Comparison of ENCODE assay signal across 34 cellular contexts in the genomic region with DNA sequence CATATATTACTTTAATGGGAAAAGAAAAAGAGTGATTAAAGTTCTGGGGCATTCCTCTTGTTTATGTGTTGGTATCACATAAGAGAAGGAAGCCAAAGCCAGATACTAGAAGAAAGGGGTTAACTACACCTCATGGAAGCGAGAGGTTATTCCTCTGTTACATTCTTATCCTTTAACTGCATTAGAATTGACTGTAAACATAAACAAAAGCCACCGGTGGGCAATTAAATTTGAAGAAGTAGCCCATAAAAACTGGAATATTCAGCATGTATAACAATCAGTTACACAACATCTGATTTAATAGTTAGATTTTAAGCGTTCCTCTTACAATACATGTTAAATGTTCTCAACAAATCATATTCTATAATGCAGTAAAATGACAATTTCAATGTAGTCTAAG.
"Had no signal": no experiment of that assay in that cellular context is flagged by ENCODE, and none has a peak within 500 bp of the region (broad histone marks: within the 10 kb centered on the region; RNA-seq: fewer than 3 reads in every experiment).

No MANE protein-coding gene starts in this region.

- H3K36me3 Mint-ChIP-seq: activated naive CD4-positive, alpha-beta T cell treated with anti-CD3 and anti-CD28 coated beads, Interleukin-2, amount 10 ng/mL, durations not matched to agents 7 days and 5 days; activated naive CD8-positive, alpha-beta T cell treated with anti-CD3 and anti-CD28 coated beads, Interleukin-2, amount 10 ng/mL, durations not matched to agents 7 days and 5 days; brain; WTC11 had no signal

- H3K27me3 Mint-ChIP-seq: activated CD4-positive, alpha-beta memory T cell treated with anti-CD3 and anti-CD28 coated beads for 36 hours; activated CD4-positive, alpha-beta T cell treated with anti-CD3 and anti-CD28 coated beads, Interleukin-2, amount 10 ng/mL, durations not matched to agents 24 days and 14 days; activated CD8-positive, alpha-beta T cell treated with anti-CD3 and anti-CD28 coated beads for 36 hours; activated naive CD4-positive, alpha-beta T cell treated with anti-CD3 and anti-CD28 coated beads, Interleukin-2, amount 10 ng/mL, durations not matched to agents 7 days and 5 days; activated naive CD4-positive, alpha-beta T cell treated with anti-CD3 and anti-CD28 coated beads, Interleukin-2, amount 50 U/mL, for 24 hours; activated naive CD8-positive, alpha-beta T cell; activated naive CD8-positive, alpha-beta T cell treated with anti-CD3 and anti-CD28 coated beads, Interleukin-2, amount 10 ng/mL, durations not matched to agents 7 days and 5 days; activated naive CD8-positive, alpha-beta T cell treated with anti-CD3 and anti-CD28 coated beads, Interleukin-2, amount 50 U/mL, for 24 hours; brain; central memory CD8-positive, alpha-beta T cell; T-cell had no signal

- H3K4me3 ChIP-seq: ascending aorta, cardiac muscle cell had no signal

- H3K4me1 Mint-ChIP-seq: activated CD4-positive, alpha-beta T cell treated with anti-CD3 and anti-CD28 coated beads, Interleukin-2, amount 10 ng/mL, durations not matched to agents 24 days and 14 days had no signal

- H3K4me1 ChIP-seq: ascending aorta had no signal

- H3K4me3 Mint-ChIP-seq: activated CD4-positive, alpha-beta memory T cell treated with anti-CD3 and anti-CD28 coated beads for 36 hours; activated CD4-positive, alpha-beta T cell treated with anti-CD3 and anti-CD28 coated beads, Interleukin-2, amount 10 ng/mL, durations not matched to agents 24 days and 14 days; activated CD8-positive, alpha-beta T cell treated with anti-CD3 and anti-CD28 coated beads for 36 hours; activated naive CD4-positive, alpha-beta T cell treated with anti-CD3 and anti-CD28 coated beads, Interleukin-2, amount 10 ng/mL, durations not matched to agents 7 days and 5 days; activated naive CD4-positive, alpha-beta T cell treated with anti-CD3 and anti-CD28 coated beads, Interleukin-2, amount 50 U/mL, for 24 hours; activated naive CD8-positive, alpha-beta T cell; activated naive CD8-positive, alpha-beta T cell treated with anti-CD3 and anti-CD28 coated beads, Interleukin-2, amount 10 ng/mL, durations not matched to agents 7 days and 5 days; activated naive CD8-positive, alpha-beta T cell treated with anti-CD3 and anti-CD28 coated beads, Interleukin-2, amount 50 U/mL, for 24 hours; brain; central memory CD8-positive, alpha-beta T cell; T-cell; T-helper 2 cell treated with Interferon-gamma antibody and Interleukin-4, amounts not matched to agents 5 μg/mL and 100 μg/mL, for 36 hours; WTC11 had no signal

- H3K27ac Mint-ChIP-seq: activated CD4-positive, alpha-beta memory T cell treated with anti-CD3 and anti-CD28 coated beads for 36 hours; activated CD4-positive, alpha-beta T cell treated with anti-CD3 and anti-CD28 coated beads, Interleukin-2, amount 10 ng/mL, durations not matched to agents 24 days and 14 days; activated CD8-positive, alpha-beta T cell treated with anti-CD3 and anti-CD28 coated beads for 36 hours; activated naive CD4-positive, alpha-beta T cell treated with anti-CD3 and anti-CD28 coated beads, Interleukin-2, amount 10 ng/mL, durations not matched to agents 7 days and 5 days; activated naive CD4-positive, alpha-beta T cell treated with anti-CD3 and anti-CD28 coated beads, Interleukin-2, amount 50 U/mL, for 24 hours; activated naive CD8-positive, alpha-beta T cell; activated naive CD8-positive, alpha-beta T cell treated with anti-CD3 and anti-CD28 coated beads, Interleukin-2, amount 10 ng/mL, durations not matched to agents 7 days and 5 days; activated naive CD8-positive, alpha-beta T cell treated with anti-CD3 and anti-CD28 coated beads, Interleukin-2, amount 50 U/mL, for 24 hours; activated T-helper 2 cell treated with anti-CD3 and anti-CD28 coated beads, Interferon-gamma antibody, Interleukin-2, Interleukin-4, amounts not matched to agents 10 μg/mL and 5 μg/mL and 100 μg/mL, durations not matched to agents 14 hours and 24 hours and 36 hours; brain; T-cell; T-helper 2 cell treated with Interferon-gamma antibody and Interleukin-4, amounts not matched to agents 5 μg/mL and 100 μg/mL, for 36 hours; WTC11 had no signal

- H3K36me3 ChIP-seq: ascending aorta, cardiac muscle cell, WERI-Rb-1 had no signal

- H3K27me3 ChIP-seq: ascending aorta, cardiac muscle cell had no signal

- H3K27ac ChIP-seq: ascending aorta, cardiac muscle cell, WERI-Rb-1 had no signal

- DNase-seq: activated CD4-positive, alpha-beta memory T cell treated with anti-CD3 and anti-CD28 coated beads for 36 hours; activated CD4-positive, alpha-beta T cell treated with anti-CD3 and anti-CD28 coated beads for 4 hours; activated CD4-positive, alpha-beta T cell treated with anti-CD3 and anti-CD28 coated beads, Interleukin-2, amount 10 ng/mL, durations not matched to agents 24 days and 14 days; activated CD4-positive, alpha-beta T cell treated with anti-CD3 and anti-CD28 coated beads, Interleukin-2, amount 50 U/mL, for 1 hour; activated CD4-positive, alpha-beta T cell treated with anti-CD3 and anti-CD28 coated beads, Interleukin-2, amount 50 U/mL, for 4 hours; activated CD4-positive, CD25-positive, alpha-beta regulatory T cell; activated CD8-positive, alpha-beta memory T cell treated with anti-CD3 and anti-CD28 coated beads, Interleukin-2, amount 50 U/mL, for 4 hours; activated CD8-positive, alpha-beta T cell treated with anti-CD3 and anti-CD28 coated beads for 36 hours; activated effector memory CD4-positive, alpha-beta T cell treated with Interleukin-2 at 50 U/mL for 16 hours; activated gamma-delta T cell; activated naive CD4-positive, alpha-beta T cell treated with anti-CD3 and anti-CD28 coated beads, Interleukin-2, amount 10 ng/mL, durations not matched to agents 7 days and 5 days; activated naive CD4-positive, alpha-beta T cell treated with Interleukin-2 at 50 U/mL for 16 hours; activated naive CD8-positive, alpha-beta T cell treated with anti-CD3 and anti-CD28 coated beads, Interleukin-2, amount 10 ng/mL, durations not matched to agents 7 days and 5 days; activated naive CD8-positive, alpha-beta T cell treated with anti-CD3 and anti-CD28 coated beads, Interleukin-2, amount 50 U/mL, for 24 hours; activated T-cell treated with anti-CD3 and anti-CD28 coated beads for 4 hours; activated T-cell treated with anti-CD3 and anti-CD28 coated beads, Interleukin-2, amount 50 U/mL, for 1 hour; activated T-cell treated with anti-CD3 and anti-CD28 coated beads, Interleukin-2, amount 50 U/mL, for 48 hours; amygdala; anterior cingulate cortex; caudate nucleus; cerebellar nuclear complex; T-cell; T-helper 2 cell; T-helper 9 cell; WERI-Rb-1 had no signal

- H3K9me3 Mint-ChIP-seq: activated CD4-positive, alpha-beta memory T cell treated with anti-CD3 and anti-CD28 coated beads for 36 hours; activated CD4-positive, alpha-beta T cell treated with anti-CD3 and anti-CD28 coated beads, Interleukin-2, amount 10 ng/mL, durations not matched to agents 24 days and 14 days; activated CD8-positive, alpha-beta T cell treated with anti-CD3 and anti-CD28 coated beads for 36 hours; activated naive CD4-positive, alpha-beta T cell treated with anti-CD3 and anti-CD28 coated beads, Interleukin-2, amount 10 ng/mL, durations not matched to agents 7 days and 5 days; activated naive CD4-positive, alpha-beta T cell treated with anti-CD3 and anti-CD28 coated beads, Interleukin-2, amount 50 U/mL, for 24 hours; activated naive CD8-positive, alpha-beta T cell treated with anti-CD3 and anti-CD28 coated beads, Interleukin-2, amount 10 ng/mL, durations not matched to agents 7 days and 5 days; activated naive CD8-positive, alpha-beta T cell treated with anti-CD3 and anti-CD28 coated beads, Interleukin-2, amount 50 U/mL, for 24 hours; activated T-helper 2 cell treated with anti-CD3 and anti-CD28 coated beads, Interferon-gamma antibody, Interleukin-2, Interleukin-4, amounts not matched to agents 10 μg/mL and 5 μg/mL and 100 μg/mL, durations not matched to agents 14 hours and 24 hours and 36 hours; central memory CD8-positive, alpha-beta T cell; T-cell; T-helper 2 cell treated with Interferon-gamma antibody and Interleukin-4, amounts not matched to agents 5 μg/mL and 100 μg/mL, for 36 hours; WTC11 had no signal

- H3K9me3 ChIP-seq: ascending aorta had no signal
